In the genomic region with DNA sequence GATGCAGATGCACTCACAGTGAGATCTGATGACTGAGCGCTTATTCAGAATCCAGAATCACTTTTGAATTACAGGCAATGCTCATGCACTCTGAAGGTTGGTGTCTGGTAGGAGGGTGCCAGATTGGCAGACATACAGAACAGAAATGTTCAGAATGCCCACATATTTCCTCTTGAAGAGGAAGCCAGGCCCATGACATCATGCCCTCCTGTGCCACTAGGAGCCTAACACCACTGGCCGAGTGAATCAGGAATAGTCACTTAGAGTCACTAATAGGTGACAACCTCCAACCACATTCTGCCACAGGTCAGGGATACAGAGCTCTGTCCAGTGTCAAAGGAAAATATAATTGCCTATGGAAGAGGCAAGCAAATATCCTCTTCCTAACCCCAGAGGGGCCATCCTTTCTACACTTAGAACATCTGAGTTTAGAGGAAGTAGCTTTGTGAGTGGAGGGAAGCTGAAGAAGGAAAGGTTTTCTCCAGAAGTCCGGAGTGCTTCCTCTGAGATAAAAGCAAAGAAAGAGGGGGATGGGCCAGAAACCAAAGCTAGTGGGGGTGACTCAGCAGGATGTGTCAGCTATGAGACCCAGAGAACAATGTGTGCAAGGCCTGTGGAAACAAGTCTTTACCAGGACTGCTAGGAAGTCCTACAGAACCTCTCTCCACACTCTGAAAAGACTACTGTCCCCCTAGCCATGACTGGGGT, we compare ENCODE assay signal across 24 cellular contexts.
DNase-seq lines count a peak whose midpoint lies in the region; ATAC-seq lines count a peak whose summit lies in the region.
"Had no signal": no experiment of that assay in that cellular context is flagged by ENCODE, and none has a peak within 500 bp of the region (broad histone marks: within the 10 kb centered on the region; RNA-seq: fewer than 3 reads in every experiment).

No MANE protein-coding gene starts in this region.

- H3K4me3 Mint-ChIP-seq in activated CD4-positive, alpha-beta T cell treated with anti-CD3 and anti-CD28 coated beads for 36 hours = no peak overlapping the region
- H3K4me3 Mint-ChIP-seq in stimulated activated effector memory CD8-positive, alpha-beta T cell treated with anti-CD3 and anti-CD28 coated beads, Interleukin-12 subunit alpha, Interleukin-12 subunit beta, amount 100 ng/mL, for 72 hours = no peak overlapping the region
- H3K4me3 Mint-ChIP-seq: activated CD4-positive, alpha-beta T cell treated with anti-CD3 and anti-CD28 coated beads, Interleukin-2, amount 10 ng/mL, durations not matched to agents 7 days and 5 days; memory B cell; natural killer cell had no signal

- H3K36me3 Mint-ChIP-seq in activated CD4-positive, alpha-beta T cell treated with anti-CD3 and anti-CD28 coated beads for 36 hours (ENCODE audit: low read depth) = no peaks in the 10 kb centered on the region
- H3K36me3 Mint-ChIP-seq in stimulated activated effector memory CD8-positive, alpha-beta T cell treated with anti-CD3 and anti-CD28 coated beads, Interleukin-12 subunit alpha, Interleukin-12 subunit beta, amount 100 ng/mL, for 72 hours = no peaks in the 10 kb centered on the region
- H3K36me3 Mint-ChIP-seq: memory B cell had no signal

- H3K4me1 ChIP-seq in SJSA1 (replicated peaks) = peaks cover 41% of the 10 kb centered on the region
- H3K4me1 ChIP-seq: upper lobe of right lung had no signal

- DNase-seq in activated CD4-positive, alpha-beta T cell treated with anti-CD3 and anti-CD28 coated beads for 36 hours = peak; percentile 8
- DNase-seq in activated CD4-positive, alpha-beta T cell treated with anti-CD3 and anti-CD28 coated beads for 1 hour = no peak
- DNase-seq in SJSA1 (ENCODE audit: low read depth in 1 of 2, low spot score in 2 of 2) (peak; percentile 59 to 68), epithelial cell of prostate (ENCODE audit: low read depth, low spot score) (peak; percentile 81), left lobe of liver (ENCODE audit: low spot score) (no peak)
- no peak for DNase-seq in stimulated activated effector memory CD8-positive, alpha-beta T cell treated with anti-CD3 and anti-CD28 coated beads, Interleukin-12 subunit alpha, Interleukin-12 subunit beta, amount 100 ng/mL, for 72 hours (ENCODE audit: low spot score in 2 of 2)
- DNase-seq: activated CD4-positive, alpha-beta T cell treated with anti-CD3 and anti-CD28 coated beads, Interleukin-2, amount 10 ng/mL, durations not matched to agents 7 days and 5 days; activated CD8-positive, alpha-beta memory T cell treated with anti-CD3 and anti-CD28 coated beads, Interleukin-2, amount 50 U/mL, for 4 hours; activated effector memory CD4-positive, alpha-beta T cell treated with anti-CD3 and anti-CD28 coated beads, Interleukin-2, amount 50 U/mL, for 16 hours; central memory CD4-positive, alpha-beta T cell; effector memory CD4-positive, alpha-beta T cell; HCEC 1CT; hippocampal formation; kidney; MM.1S; natural killer cell; NCI-H187 treated with DMSO at 0.1 percent for 48 hours; stimulated activated CD4-positive, alpha-beta T cell treated with anti-CD3 and anti-CD28 coated beads, Interleukin-4, amount 100 ng/mL, for 4 hours; upper lobe of right lung had no signal

- peaks cover 4% of the 10 kb centered on the region for H3K9me3 Mint-ChIP-seq in activated CD4-positive, alpha-beta T cell treated with anti-CD3 and anti-CD28 coated beads for 36 hours (ENCODE audit: low read depth)
- H3K9me3 Mint-ChIP-seq in stimulated activated effector memory CD8-positive, alpha-beta T cell treated with anti-CD3 and anti-CD28 coated beads, Interleukin-12 subunit alpha, Interleukin-12 subunit beta, amount 100 ng/mL, for 72 hours = peaks cover 4% of the 10 kb centered on the region

- H3K4me3 ChIP-seq in SJSA1 = no peak overlapping the region
- H3K4me3 ChIP-seq: skin epidermis, upper lobe of right lung had no signal

- H3K27ac ChIP-seq in SJSA1 (peak overlapping the region; percentile 29), epithelial cell of prostate (peak overlapping the region; percentile 95)
- H3K27ac ChIP-seq: C4-2B, skin epidermis, upper lobe of right lung had no signal

- peak; percentile 53 for ATAC-seq in activated CD4-positive, alpha-beta T cell treated with anti-CD3 and anti-CD28 coated beads for 36 hours
- ATAC-seq in stimulated activated effector memory CD8-positive, alpha-beta T cell treated with anti-CD3 and anti-CD28 coated beads, Interleukin-12 subunit alpha, Interleukin-12 subunit beta, amount 100 ng/mL, for 72 hours = peak; percentile 26
- ATAC-seq in GM19463 (IDR thresholded peaks at IDR 0.05; ENCODE audit: unreplicated experiment) (no peak), left lobe of liver (no peak), HG03354 (IDR thresholded peaks at IDR 0.05; ENCODE audit: poor library complexity, severe bottlenecking, unreplicated experiment) (no peak)
- ATAC-seq: natural killer cell, upper lobe of right lung had no signal

- no peaks in the 10 kb centered on the region for H3K36me3 ChIP-seq in SJSA1
- H3K36me3 ChIP-seq: upper lobe of right lung had no signal

- CTCF ChIA-PET in activated CD4-positive, alpha-beta T cell treated with anti-CD3 and anti-CD28 coated beads for 36 hours (lab: Charles Lee) = interaction anchor here (0.6 kb wide), 1 partner anchor 871 kb away, joined by 3 read pairs; no protein-coding TSS in a partner anchor

- H3K27me3 Mint-ChIP-seq in activated CD4-positive, alpha-beta T cell treated with anti-CD3 and anti-CD28 coated beads for 36 hours = peaks cover 7% of the 10 kb centered on the region

- intact Hi-C loops in activated CD4-positive, alpha-beta T cell treated with anti-CD3 and anti-CD28 coated beads for 36 hours (cut with DNase I, micrococcal nuclease) = no loop called here

- no peak overlapping the region for H3K27ac Mint-ChIP-seq in activated CD4-positive, alpha-beta T cell treated with anti-CD3 and anti-CD28 coated beads for 36 hours
- H3K27ac Mint-ChIP-seq in stimulated activated effector memory CD8-positive, alpha-beta T cell treated with anti-CD3 and anti-CD28 coated beads, Interleukin-12 subunit alpha, Interleukin-12 subunit beta, amount 100 ng/mL, for 72 hours = no peak overlapping the region
- H3K27ac Mint-ChIP-seq: activated CD4-positive, alpha-beta T cell treated with anti-CD3 and anti-CD28 coated beads, Interleukin-2, amount 10 ng/mL, durations not matched to agents 7 days and 5 days; memory B cell; natural killer cell had no signal

- peaks cover 8% of the 10 kb centered on the region for H3K9me3 ChIP-seq in SJSA1 (replicated peaks)
- H3K9me3 ChIP-seq: upper lobe of right lung had no signal

- no peaks in the 10 kb centered on the region for H3K27me3 ChIP-seq in SJSA1 (replicated peaks)
- H3K27me3 ChIP-seq: upper lobe of right lung had no signal

- H3K4me1 Mint-ChIP-seq in activated CD4-positive, alpha-beta T cell treated with anti-CD3 and anti-CD28 coated beads for 36 hours = no peaks in the 10 kb centered on the region
- H3K4me1 Mint-ChIP-seq in stimulated activated effector memory CD8-positive, alpha-beta T cell treated with anti-CD3 and anti-CD28 coated beads, Interleukin-12 subunit alpha, Interleukin-12 subunit beta, amount 100 ng/mL, for 72 hours = no peaks in the 10 kb centered on the region
- H3K4me1 Mint-ChIP-seq: memory B cell, natural killer cell had no signal

- POLR2A ChIA-PET in activated CD4-positive, alpha-beta T cell treated with anti-CD3 and anti-CD28 coated beads for 36 hours (lab: Charles Lee) = no interaction called here

Comparison
In these comparisons a context has a peak if more than half of its experiments do, and no peak if none do; other contexts are left out.
1. DNase-seq: peak in activated CD4-positive, alpha-beta T cell treated with anti-CD3 and anti-CD28 coated beads for 36 hours (single experiment), SJSA1 (2 of 2) and epithelial cell of prostate (single experiment); none in activated CD4-positive, alpha-beta T cell treated with anti-CD3 and anti-CD28 coated beads for 1 hour (single experiment), stimulated activated effector memory CD8-positive, alpha-beta T cell treated with anti-CD3 and anti-CD28 coated beads, Interleukin-12 subunit alpha, Interleukin-12 subunit beta, amount 100 ng/mL, for 72 hours (0 of 2) and left lobe of liver (single experiment).
2. ATAC-seq: peak in activated CD4-positive, alpha-beta T cell treated with anti-CD3 and anti-CD28 coated beads for 36 hours (single experiment) and stimulated activated effector memory CD8-positive, alpha-beta T cell treated with anti-CD3 and anti-CD28 coated beads, Interleukin-12 subunit alpha, Interleukin-12 subunit beta, amount 100 ng/mL, for 72 hours (single experiment); none in GM19463 (single experiment), left lobe of liver (single experiment) and HG03354 (single experiment).